In the genomic region with DNA sequence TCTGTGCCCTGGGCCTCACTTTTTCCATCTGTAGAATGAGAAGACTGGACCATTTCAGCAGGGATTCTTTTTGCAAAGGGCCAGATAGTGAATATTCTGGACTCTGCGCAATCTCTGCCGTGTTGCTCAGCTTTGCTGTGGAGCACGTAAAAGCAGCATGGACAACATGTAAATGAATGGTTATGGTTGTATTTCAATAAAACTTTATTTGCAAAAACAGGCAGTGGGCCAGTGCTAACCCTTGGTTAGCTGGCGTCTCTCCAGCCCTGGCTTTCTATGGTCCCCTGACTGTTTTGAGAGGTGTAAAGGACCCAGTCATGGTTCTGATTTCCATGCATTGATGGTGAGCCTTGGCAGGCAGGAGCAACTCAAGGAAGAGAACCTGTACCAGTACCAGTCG, we compare ENCODE assay signal across 2 cellular contexts.
TF ChIP-seq lines count a peak whose summit lies in the region.

No MANE protein-coding gene starts in this region.

TF ChIP-seq in HepG2, 621 proteins besides CTCF, POLR2A, EP300 and RAD21 (continues in another document):
- TF ChIP-seq DDIT3 (CRISPR knock-in tag; IDR thresholded peaks at IDR 0.05), result no peak
- TF ChIP-seq ZNF704 (CRISPR knock-in tag; IDR thresholded peaks at IDR 0.05; ENCODE audit: borderline replicate concordance), result no peak
- no peak for TF ChIP-seq ZNF574 (CRISPR knock-in tag; IDR thresholded peaks at IDR 0.05)
- 0 out of 2 replicates have a peak, but pooled peaks have one; percentile 24 for TF ChIP-seq ZBTB40 (IDR thresholded peaks at IDR 0.05)
- peak; percentile 91 for TF ChIP-seq ZBTB40 (CRISPR knock-in tag; IDR thresholded peaks at IDR 0.05)

TF ChIP-seq in GM12878, 131 proteins besides CTCF, POLR2A, EP300 and RAD21:
- peak; percentile 59; the same call in 1 of the 2 replicates for TF ChIP-seq ZBTB40 (IDR thresholded peaks at IDR 0.05; ENCODE audit: borderline replicate concordance)
- TF ChIP-seq REST (IDR thresholded peaks at IDR 0.05; ENCODE audit: low read depth, low read length), result no peak
- no peak for TF ChIP-seq CHD2 (IDR thresholded peaks at IDR 0.05; ENCODE audit: borderline replicate concordance, low read depth, low read length)
- TF ChIP-seq IKZF1 (conservative IDR thresholded peaks at IDR 0.05), result no peak
